ENCODE assay signal across 8 cellular contexts in the genomic region with DNA sequence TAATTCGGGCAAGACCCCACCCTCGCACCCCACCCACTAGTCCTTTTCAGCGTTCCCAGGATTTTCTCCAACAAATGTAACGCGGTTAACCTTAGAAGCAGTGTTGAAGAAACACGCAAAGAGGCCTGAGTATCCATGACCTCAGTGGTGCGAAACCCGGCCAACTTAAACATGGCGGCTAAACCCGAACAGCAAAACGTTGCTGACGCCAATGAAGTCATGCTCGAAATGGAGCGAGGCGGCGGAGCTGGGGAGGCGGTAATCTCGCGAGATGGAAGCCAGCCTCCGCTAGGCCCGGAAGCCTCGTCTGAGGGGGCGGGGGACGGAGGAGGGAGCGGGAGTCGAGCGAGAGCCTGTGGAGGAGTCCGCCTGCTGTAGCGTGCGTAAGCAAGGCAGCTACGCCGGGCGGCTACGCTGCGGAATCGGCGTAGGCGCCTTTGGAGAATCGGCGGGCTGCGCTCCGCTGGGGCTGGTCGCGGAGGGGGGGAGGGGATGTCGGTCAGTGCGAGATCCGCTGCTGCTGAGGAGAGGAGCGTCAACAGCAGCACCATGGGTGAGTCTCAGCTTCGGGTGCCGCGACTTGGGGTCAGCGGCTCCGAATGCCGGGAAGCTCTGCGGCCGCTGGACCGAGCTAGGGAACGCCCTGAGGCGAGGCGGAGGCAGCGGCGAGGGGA.
DNase-seq lines count a peak whose midpoint lies in the region; ATAC-seq lines count a peak whose summit lies in the region.

A gene (plus strand): TSS at position 340 of the 674 bp plus-strand sequence. CDS start 153 bp downstream, at position 493.

- peaks cover 0 to 5% (median 1%) of the 10 kb centered on the region in 11 experiments; a peak in 8 of 22 replicates for H3K9me3 ChIP-seq in BLaER1 treated with 17β-estradiol and CSF1 and Interleukin-3, amounts not matched to agents 10 nM and 100 nM (replicated peaks in 1 of 11)

- DNase-seq in NCI-H748 (lab: John Stamatoyannopoulos, UW; ENCODE audit: unreplicated experiment) = peak; percentile 99
- DNase-seq in activated CD4-positive, alpha-beta T cell treated with anti-CD3 and anti-CD28 coated beads, Interleukin-2, amount 50 U/mL, for 1 hour = peak; percentile 98
- DNase-seq in cortex of kidney (lab: John Stamatoyannopoulos, UW) = peak; percentile 72
- DNase-seq in left kidney (ENCODE audit: low read depth, low spot score) = peak; percentile 100
- DNase-seq in stimulated activated CD4-positive, alpha-beta T cell treated with anti-CD3 and anti-CD28 coated beads, Interleukin-2, amount 100 ng/mL, for 24 hours = peak; percentile 97 to 98

- ATAC-seq in GM19351 (IDR thresholded peaks at IDR 0.05; ENCODE audit: unreplicated experiment) (peak; percentile 79), HG03521 (IDR thresholded peaks at IDR 0.05; ENCODE audit: unreplicated experiment) (peak; percentile 86)

- H3K27me3 ChIP-seq in BLaER1 treated with 17β-estradiol and CSF1 and Interleukin-3, amounts not matched to agents 10 nM and 100 nM = no peaks in the 10 kb centered on the region

- peaks cover 0 to 21% (median 18%) of the 10 kb centered on the region in 11 experiments; a peak in 16 of 22 replicates for H3K36me3 ChIP-seq in BLaER1 treated with 17β-estradiol and CSF1 and Interleukin-3, amounts not matched to agents 10 nM and 100 nM

- peak within 1 kb of the TSS; percentile 81 to 98 (median 90) for H3K4me2 ChIP-seq in BLaER1 treated with 17β-estradiol and CSF1 and Interleukin-3, amounts not matched to agents 10 nM and 100 nM

- peak within 1 kb of the TSS; percentile 84 to 94 (median 88) for H3K4me3 ChIP-seq in BLaER1 treated with 17β-estradiol and CSF1 and Interleukin-3, amounts not matched to agents 10 nM and 100 nM

- H3K27ac ChIP-seq in BLaER1 treated with 17β-estradiol and CSF1 and Interleukin-3, amounts not matched to agents 10 nM and 100 nM = peak within 1 kb of the TSS; percentile 91 to 99 (median 97)

- H4K20me1 ChIP-seq in BLaER1 treated with 17β-estradiol and CSF1 and Interleukin-3, amounts not matched to agents 10 nM and 100 nM = peaks cover 39 to 44% (median 42%) of the 10 kb centered on the region in 11 experiments

- H3K4me1 ChIP-seq in BLaER1 treated with 17β-estradiol and CSF1 and Interleukin-3, amounts not matched to agents 10 nM and 100 nM = peaks cover 18 to 52% (median 32%) of the 10 kb centered on the region in 10 experiments

- peak within 1 kb of the TSS; percentile 94 to 99 (median 97) for H3K9ac ChIP-seq in BLaER1 treated with 17β-estradiol and CSF1 and Interleukin-3, amounts not matched to agents 10 nM and 100 nM

Comparison
In these comparisons a context has a peak if more than half of its experiments do, and no peak if none do; other contexts are left out.
1. Peak in every context shown above with its lines: DNase-seq, ATAC-seq, H3K4me3 ChIP-seq and H3K27ac ChIP-seq.